In the genomic region with DNA sequence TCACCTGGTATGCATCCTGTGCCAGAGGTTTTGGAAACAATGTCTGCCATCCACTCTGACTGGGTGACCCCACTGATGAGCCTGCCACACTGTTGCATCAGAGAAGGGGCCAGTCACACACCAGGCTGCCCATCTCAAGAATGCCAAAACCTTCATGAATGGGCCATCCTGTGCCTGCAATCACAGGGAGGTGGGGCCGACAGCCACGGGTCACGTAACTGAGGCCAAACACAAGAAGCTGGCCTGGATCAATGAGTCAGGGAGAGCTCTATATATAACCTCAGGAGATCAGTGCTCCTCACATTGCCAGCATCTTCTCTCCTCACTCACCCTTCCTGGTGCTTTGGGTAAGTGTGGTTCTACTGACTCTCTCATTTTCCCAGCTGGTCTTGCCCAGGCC, we compare ENCODE assay signal across 19 cellular contexts. TPM values are rescaled to one million over a fixed set of nuclear protein-coding genes. Genes with fewer than 3 reads are reported as not detected.
DNase-seq lines count a peak whose midpoint lies in the region; ATAC-seq, FAIRE-seq and TF ChIP-seq lines count a peak whose summit lies in the region.
"Had no signal": no experiment of that assay in that cellular context is flagged by ENCODE, and none has a peak within 500 bp of the region (broad histone marks: within the 10 kb centered on the region; RNA-seq: fewer than 3 reads in every experiment).

A gene with protein sequence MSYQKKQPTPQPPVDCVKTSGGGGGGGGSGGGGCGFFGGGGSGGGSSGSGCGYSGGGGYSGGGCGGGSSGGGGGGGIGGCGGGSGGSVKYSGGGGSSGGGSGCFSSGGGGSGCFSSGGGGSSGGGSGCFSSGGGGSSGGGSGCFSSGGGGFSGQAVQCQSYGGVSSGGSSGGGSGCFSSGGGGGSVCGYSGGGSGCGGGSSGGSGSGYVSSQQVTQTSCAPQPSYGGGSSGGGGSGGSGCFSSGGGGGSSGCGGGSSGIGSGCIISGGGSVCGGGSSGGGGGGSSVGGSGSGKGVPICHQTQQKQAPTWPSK (plus strand): TSS at position 301 of the 400 bp plus-strand sequence. CDS start 1,263 bp downstream, outside the sequence.

- H3K4me1 ChIP-seq in CD8-positive, alpha-beta T cell (ENCODE audit: insufficient read depth, low read length), result peaks cover 24% of the 10 kb centered on the region
- peaks cover 6% of the 10 kb centered on the region for H3K4me1 ChIP-seq in HUES64 (ENCODE audit: insufficient read depth, low read length)

- no peaks in the 10 kb centered on the region for H3K9me3 ChIP-seq in CD8-positive, alpha-beta T cell (ENCODE audit: low read length)
- no peaks in the 10 kb centered on the region for H3K9me3 ChIP-seq in HUES64 (ENCODE audit: insufficient read depth, low read depth, low read length)
- H3K9me3 ChIP-seq: heart left ventricle, right atrium auricular region, vagina had no signal

- DNase-seq in CD8-positive, alpha-beta T cell, result no peak
- DNase-seq in bronchial epithelial cell (ENCODE audit: low read depth) (no peak), nephron progenitor cell (no peak), GM19240 (ENCODE audit: insufficient read length, low spot score) (no peak), NCI-H69 (lab: John Stamatoyannopoulos, UW) (no peak)
- DNase-seq: activated CD4-positive, alpha-beta T cell treated with anti-CD3 and anti-CD28 coated beads for 1 hour; activated naive CD4-positive, alpha-beta T cell; heart left ventricle; IMR-90; NCI-H1417; NCI-H510A treated with DMSO at 0.1 percent for 48 hours; PC-9; stimulated activated CD4-positive, alpha-beta T cell treated with anti-CD3 and anti-CD28 coated beads, Interleukin-1b, Interleukin-23, amount 100 ng/mL, for 48 hours had no signal

- no peak within 1 kb of the TSS for H3K9ac ChIP-seq in HUES64 (ENCODE audit: low read depth, low read length)

- peaks cover 37% of the 10 kb centered on the region for H3K27me3 Mint-ChIP-seq in CD8-positive, alpha-beta T cell (ENCODE audit: low read depth)
- peaks cover 58% of the 10 kb centered on the region for H3K27me3 Mint-ChIP-seq in nephron progenitor cell (ENCODE audit: low read depth, poor library complexity)

- peak; percentile 32 for FAIRE-seq in bronchial epithelial cell (lab: Jason Lieb, UNC)
- FAIRE-seq: G401.6, GM18507 had no signal

- no peak within 1 kb of the TSS for H3K27ac Mint-ChIP-seq in CD8-positive, alpha-beta T cell
- H3K27ac Mint-ChIP-seq in nephron progenitor cell, result no peak within 1 kb of the TSS

- peaks cover 24% of the 10 kb centered on the region for H3K4me1 Mint-ChIP-seq in CD8-positive, alpha-beta T cell (ENCODE audit: low read depth)
- peaks cover 5% of the 10 kb centered on the region for H3K4me1 Mint-ChIP-seq in nephron progenitor cell

- H3K9me3 Mint-ChIP-seq in CD8-positive, alpha-beta T cell, result no peaks in the 10 kb centered on the region
- peaks cover 32% of the 10 kb centered on the region for H3K9me3 Mint-ChIP-seq in nephron progenitor cell

- H3K36me3 Mint-ChIP-seq in CD8-positive, alpha-beta T cell, result no peaks in the 10 kb centered on the region
- no peaks in the 10 kb centered on the region for H3K36me3 Mint-ChIP-seq in nephron progenitor cell (ENCODE audit: low read depth)

- H3K4me3 Mint-ChIP-seq in CD8-positive, alpha-beta T cell, result peak within 1 kb of the TSS; percentile 71
- H3K4me3 Mint-ChIP-seq in nephron progenitor cell, result peak within 1 kb of the TSS; percentile 75

- no peak for ATAC-seq in CD8-positive, alpha-beta T cell
- no peak for ATAC-seq in HG02588 (IDR thresholded peaks at IDR 0.05; ENCODE audit: unreplicated experiment)
- ATAC-seq: heart left ventricle had no signal

- POLR2A ChIA-PET in CD8-positive, alpha-beta T cell (lab: Charles Lee), result no interaction called here

- H3K4me3 ChIP-seq in CD8-positive, alpha-beta T cell (ENCODE audit: low read depth, low read length), result no peak within 1 kb of the TSS
- H3K4me3 ChIP-seq in HUES64 (ENCODE audit: low read length) (peak within 1 kb of the TSS; percentile 31; the same call in 1 of the 2 replicates), bronchial epithelial cell (ENCODE audit: low read depth, low read length) (no peak within 1 kb of the TSS)
- H3K4me3 ChIP-seq: PC-9 had no signal

- no peak within 1 kb of the TSS for H3K27ac ChIP-seq in CD8-positive, alpha-beta T cell (ENCODE audit: low read depth, low read length)
- H3K27ac ChIP-seq in HUES64 (ENCODE audit: low read depth, low read length), result no peak within 1 kb of the TSS
- H3K27ac ChIP-seq: heart left ventricle, PC-9, right atrium auricular region, vagina had no signal

- CTCF ChIA-PET in CD8-positive, alpha-beta T cell (lab: Charles Lee), result no interaction called here

- intact Hi-C loops in CD8-positive, alpha-beta T cell (cut with DNase I, micrococcal nuclease), result no loop called here

- peaks cover 8% of the 10 kb centered on the region for H3K27me3 ChIP-seq in CD8-positive, alpha-beta T cell (ENCODE audit: insufficient read depth, low read length)
- H3K27me3 ChIP-seq in HUES64 (ENCODE audit: insufficient read depth, low read length) (peaks cover 65% of the 10 kb centered on the region), bronchial epithelial cell (ENCODE audit: control insufficient read depth, insufficient read depth, low read length) (peaks cover 30% of the 10 kb centered on the region)
- H3K27me3 ChIP-seq: vagina had no signal

- no peaks in the 10 kb centered on the region for H3K36me3 ChIP-seq in CD8-positive, alpha-beta T cell (ENCODE audit: insufficient read depth, low read length)
- H3K36me3 ChIP-seq in HUES64 (ENCODE audit: insufficient read depth, low read length), result no peaks in the 10 kb centered on the region
- no peaks in the 10 kb centered on the region for H3K36me3 ChIP-seq in bronchial epithelial cell (ENCODE audit: control insufficient read depth, insufficient read depth, low read length)
- H3K36me3 ChIP-seq: heart left ventricle, right atrium auricular region, vagina had no signal

- no peak for TF ChIP-seq CTCF in CD8-positive, alpha-beta T cell (IDR thresholded peaks at IDR 0.05)
- TF ChIP-seq CTCF in bronchial epithelial cell (IDR thresholded peaks at IDR 0.05; ENCODE audit: insufficient read depth, low read length, severe bottlenecking) (no peak), nephron progenitor cell (IDR thresholded peaks at IDR 0.05) (no peak)

- WGBS in HUES64, result 95% methylated on average over 3 of the region's 3 CpGs

RNA-seq across cellular contexts. Expression of the gene that starts here (rescaled TPM):
- not detected for total RNA-seq in CD8-positive, alpha-beta T cell
- polyA plus RNA-seq in HUES64 (2013, experiment 1 of 2), result not detected
- not detected for polyA plus RNA-seq in HUES64 (2013, experiment 2 of 2)
- total RNA-seq in bronchial epithelial cell, result not detected in 2 replicates
- total RNA-seq: heart left ventricle, IMR-90, PC-9, right atrium auricular region, vagina had no signal
- polyA plus RNA-seq: heart left ventricle, IMR-90 had no signal
